Comparison of ENCODE assay signal across 15 cellular contexts in genomic region chr3:194876403-194877165, GRCh38.
"Had no signal": no experiment of that assay in that cellular context is flagged by ENCODE, and none has a peak within 500 bp of the region (broad histone marks: within the 10 kb centered on the region; RNA-seq: fewer than 3 reads in every experiment).

No MANE protein-coding gene starts in this region.

- H3K9me3 ChIP-seq: colonic mucosa, neutrophil, prostate gland, uterus had no signal

- H3K4me3 ChIP-seq: colonic mucosa, prostate gland, uterus had no signal

- H3K27me3 Mint-ChIP-seq: activated naive CD8-positive, alpha-beta T cell treated with anti-CD3 and anti-CD28 coated beads, Interleukin-2, amount 50 U/mL, for 24 hours; stimulated activated naive CD8-positive, alpha-beta T cell treated with anti-CD3 and anti-CD28 coated beads, Interleukin-15, amount 100 ng/mL, for 72 hours had no signal

- H3K27me3 ChIP-seq: colonic mucosa, neutrophil, uterus had no signal

- DNase-seq: activated CD4-positive, alpha-beta T cell treated with anti-CD3 and anti-CD28 coated beads for 1 hour; activated CD4-positive, alpha-beta T cell treated with anti-CD3 and anti-CD28 coated beads, Interleukin-2, amount 50 U/mL, for 48 hours; activated CD8-positive, alpha-beta memory T cell treated with anti-CD3 and anti-CD28 coated beads, Interleukin-2, amount 50 U/mL, for 4 hours; activated naive CD4-positive, alpha-beta T cell; activated naive CD8-positive, alpha-beta T cell treated with anti-CD3 and anti-CD28 coated beads, Interleukin-2, amount 50 U/mL, for 24 hours; colonic mucosa; effector memory CD4-positive, alpha-beta T cell; stimulated activated CD4-positive, alpha-beta T cell treated with anti-CD3 and anti-CD28 coated beads, Interleukin-4, amount 100 ng/mL, for 24 hours; stimulated activated naive CD8-positive, alpha-beta T cell treated with anti-CD3 and anti-CD28 coated beads, Interleukin-15, amount 100 ng/mL, for 72 hours; uterus had no signal

- H3K27ac Mint-ChIP-seq: activated naive CD8-positive, alpha-beta T cell treated with anti-CD3 and anti-CD28 coated beads, Interleukin-2, amount 50 U/mL, for 24 hours; activated T-helper 1 cell treated with anti-CD3 and anti-CD28 coated beads, Interleukin-12 subunit alpha, Interleukin-12 subunit beta, Interleukin-2, Interleukin-4 antibody, amounts not matched to agents 30 ng/mL and 10 ng/mL and 1 ng/mL, durations not matched to agents 14 hours and 24 hours and 36 hours; naive thymus-derived CD4-positive, alpha-beta T cell; stimulated activated naive CD8-positive, alpha-beta T cell treated with anti-CD3 and anti-CD28 coated beads, Interleukin-15, amount 100 ng/mL, for 72 hours had no signal

- H3K9me3 Mint-ChIP-seq: activated naive CD8-positive, alpha-beta T cell treated with anti-CD3 and anti-CD28 coated beads, Interleukin-2, amount 50 U/mL, for 24 hours; activated T-helper 1 cell treated with anti-CD3 and anti-CD28 coated beads, Interleukin-12 subunit alpha, Interleukin-12 subunit beta, Interleukin-2, Interleukin-4 antibody, amounts not matched to agents 30 ng/mL and 10 ng/mL and 1 ng/mL, durations not matched to agents 14 hours and 24 hours and 36 hours; mesothelial cell of epicardium; stimulated activated naive CD8-positive, alpha-beta T cell treated with anti-CD3 and anti-CD28 coated beads, Interleukin-15, amount 100 ng/mL, for 72 hours had no signal

- ATAC-seq: activated naive CD8-positive, alpha-beta T cell treated with anti-CD3 and anti-CD28 coated beads, Interleukin-2, amount 50 U/mL, for 24 hours; naive thymus-derived CD4-positive, alpha-beta T cell; stimulated activated naive CD8-positive, alpha-beta T cell treated with anti-CD3 and anti-CD28 coated beads, Interleukin-15, amount 100 ng/mL, for 72 hours had no signal

- H3K27ac ChIP-seq: colonic mucosa, neutrophil, prostate gland had no signal

- H3K36me3 Mint-ChIP-seq: mesothelial cell of epicardium; naive thymus-derived CD4-positive, alpha-beta T cell had no signal

- H3K4me3 Mint-ChIP-seq: activated naive CD8-positive, alpha-beta T cell treated with anti-CD3 and anti-CD28 coated beads, Interleukin-2, amount 50 U/mL, for 24 hours; activated T-helper 1 cell treated with anti-CD3 and anti-CD28 coated beads, Interleukin-12 subunit alpha, Interleukin-12 subunit beta, Interleukin-2, Interleukin-4 antibody, amounts not matched to agents 30 ng/mL and 10 ng/mL and 1 ng/mL, durations not matched to agents 14 hours and 24 hours and 36 hours; mesothelial cell of epicardium; naive thymus-derived CD4-positive, alpha-beta T cell; stimulated activated naive CD8-positive, alpha-beta T cell treated with anti-CD3 and anti-CD28 coated beads, Interleukin-15, amount 100 ng/mL, for 72 hours had no signal

- H3K36me3 ChIP-seq: colonic mucosa, neutrophil, prostate gland, uterus had no signal
